ENCODE assay signal across 1 cellular context in the genomic region with DNA sequence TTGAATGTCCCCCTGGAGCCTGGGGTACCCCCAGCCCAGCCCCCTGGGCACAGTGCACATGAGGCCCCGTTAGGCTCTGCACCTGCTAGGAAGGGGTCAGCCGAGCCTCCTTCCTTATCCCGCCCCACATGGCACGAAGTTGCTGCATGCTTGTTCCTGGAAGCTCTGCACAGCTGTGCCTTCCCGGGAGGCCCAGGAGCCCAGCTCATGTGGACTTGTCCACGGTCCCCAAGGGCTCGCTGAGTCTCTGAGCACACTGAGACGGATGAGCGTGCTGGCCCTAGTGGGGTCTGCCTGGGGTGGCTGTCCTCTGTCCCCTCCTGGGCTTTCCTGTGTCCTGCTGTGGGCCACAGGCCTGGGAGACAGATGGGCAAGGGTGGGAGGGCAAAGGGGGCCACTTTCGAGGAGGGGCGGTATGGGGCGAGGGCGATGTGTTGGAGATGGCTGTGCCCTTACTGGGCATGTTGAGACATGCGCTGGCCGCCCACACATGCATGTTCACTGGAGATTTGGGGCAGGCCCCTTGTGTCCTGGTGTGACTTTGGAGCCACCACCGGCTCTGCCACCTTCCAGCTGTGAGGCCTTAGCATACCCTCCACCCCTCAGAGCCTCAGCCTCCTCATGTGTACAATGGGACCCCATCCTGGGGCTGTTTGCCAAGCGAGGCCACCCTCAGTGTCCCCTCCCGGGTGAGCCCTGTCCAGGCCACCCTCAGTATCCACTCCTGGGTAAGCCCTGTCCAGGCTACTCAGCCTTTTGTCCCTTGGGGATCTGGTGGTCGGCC.
TF ChIP-seq lines count a peak whose summit lies in the region.

No MANE protein-coding gene starts in this region.

TF ChIP-seq in GM12878, 131 proteins besides CTCF, POLR2A, EP300 and RAD21:
- TF ChIP-seq, protein P1, sequence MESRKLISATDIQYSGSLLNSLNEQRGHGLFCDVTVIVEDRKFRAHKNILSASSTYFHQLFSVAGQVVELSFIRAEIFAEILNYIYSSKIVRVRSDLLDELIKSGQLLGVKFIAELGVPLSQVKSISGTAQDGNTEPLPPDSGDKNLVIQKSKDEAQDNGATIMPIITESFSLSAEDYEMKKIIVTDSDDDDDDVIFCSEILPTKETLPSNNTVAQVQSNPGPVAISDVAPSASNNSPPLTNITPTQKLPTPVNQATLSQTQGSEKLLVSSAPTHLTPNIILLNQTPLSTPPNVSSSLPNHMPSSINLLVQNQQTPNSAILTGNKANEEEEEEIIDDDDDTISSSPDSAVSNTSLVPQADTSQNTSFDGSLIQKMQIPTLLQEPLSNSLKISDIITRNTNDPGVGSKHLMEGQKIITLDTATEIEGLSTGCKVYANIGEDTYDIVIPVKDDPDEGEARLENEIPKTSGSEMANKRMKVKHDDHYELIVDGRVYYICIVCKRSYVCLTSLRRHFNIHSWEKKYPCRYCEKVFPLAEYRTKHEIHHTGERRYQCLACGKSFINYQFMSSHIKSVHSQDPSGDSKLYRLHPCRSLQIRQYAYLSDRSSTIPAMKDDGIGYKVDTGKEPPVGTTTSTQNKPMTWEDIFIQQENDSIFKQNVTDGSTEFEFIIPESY (IDR thresholded peaks at IDR 0.05) = no peak
- TF ChIP-seq FOS (IDR thresholded peaks at IDR 0.05; ENCODE audit: borderline replicate concordance, extremely low read depth, insufficient read length) (no peak), NRF1 (conservative IDR thresholded peaks at IDR 0.05; ENCODE audit: low read depth, low read length) (no peak), EGR1 (IDR thresholded peaks at IDR 0.05; ENCODE audit: borderline replicate concordance in 1 of 2, low read depth in 2 of 2, low read length in 2 of 2) (no peak), NR2F1 (conservative IDR thresholded peaks at IDR 0.05) (no peak), KDM1A (IDR thresholded peaks at IDR 0.05; ENCODE audit: borderline replicate concordance) (no peak), ZBTB11 (CRISPR knock-in tag; IDR thresholded peaks at IDR 0.05) (no peak), ZNF24 (IDR thresholded peaks at IDR 0.05) (no peak), ZNF207 (IDR thresholded peaks at IDR 0.05; ENCODE audit: borderline replicate concordance) (no peak), MAX (IDR thresholded peaks at IDR 0.05; ENCODE audit: low read depth, low read length) (no peak), RELB (IDR thresholded peaks at IDR 0.05; ENCODE audit: low read depth) (no peak)
